ENCODE assay signal across 17 cellular contexts in the genomic region with DNA sequence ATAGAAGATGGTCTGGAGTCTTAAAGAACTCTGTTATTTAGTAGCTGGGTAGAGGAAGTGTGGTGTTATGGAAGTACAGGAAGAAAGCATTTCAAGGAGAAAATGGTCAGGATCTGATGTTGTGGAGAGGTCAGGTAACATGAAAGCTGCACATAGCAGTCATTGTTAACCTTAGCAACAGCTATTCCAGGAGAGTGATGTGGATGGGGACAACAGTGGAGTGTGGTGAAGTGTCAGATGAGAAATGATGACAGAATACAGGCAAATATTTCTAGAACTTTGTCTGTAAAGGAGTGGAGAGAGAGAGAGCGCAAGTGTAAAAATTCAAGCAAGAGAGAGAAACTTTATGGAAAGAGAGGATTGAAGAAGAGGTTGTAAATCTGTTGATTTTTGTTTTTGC. TPM values are rescaled to one million over a fixed set of nuclear protein-coding genes. Genes with fewer than 3 reads are reported as not detected.
DNase-seq lines count a peak whose midpoint lies in the region; ATAC-seq and TF ChIP-seq lines count a peak whose summit lies in the region.
"Had no signal": no experiment of that assay in that cellular context is flagged by ENCODE, and none has a peak within 500 bp of the region (broad histone marks: within the 10 kb centered on the region; RNA-seq: fewer than 3 reads in every experiment).

No MANE protein-coding gene starts in this region.

- TF ChIP-seq CTCF in heart right ventricle (IDR thresholded peaks at IDR 0.05) (no peak), left ventricle myocardium inferior (IDR thresholded peaks at IDR 0.05; ENCODE audit: borderline replicate concordance) (no peak), GM20000 (IDR thresholded peaks at IDR 0.05; ENCODE audit: extremely low read depth, missing control alignments) (no peak)

- ATAC-seq in Right ventricle myocardium superior (ENCODE audit: poor library complexity) = peak; percentile 53
- ATAC-seq in Right ventricle myocardium inferior = no peak
- peak in 5 of 8 donors; percentile 31 to 69 (median 41) for ATAC-seq in heart right ventricle
- ATAC-seq: CD8-positive, alpha-beta T cell had no signal

- WGBS in heart right ventricle, 2 donors = 70 to 76% methylated on average over 1 of the region's 1 CpG

- no peaks in the 10 kb centered on the region for H3K27me3 ChIP-seq in heart right ventricle
- H3K27me3 ChIP-seq in left ventricle myocardium inferior (ENCODE audit: low read depth) = no peaks in the 10 kb centered on the region
- H3K27me3 ChIP-seq: BLaER1 had no signal

- peak overlapping the region in 3 of 10 donors; percentile 4 to 41 (median 39) for H3K27ac ChIP-seq in heart right ventricle
- H3K27ac ChIP-seq in left ventricle myocardium inferior (replicated peaks) = no peak overlapping the region
- H3K27ac ChIP-seq: 22Rv1, BLaER1, C4-2B, GM23248 had no signal

- no peak for DNase-seq in Right ventricle myocardium superior
- no peak for DNase-seq in Right ventricle myocardium inferior (ENCODE audit: missing footprints)
- DNase-seq in heart right ventricle = no peak
- DNase-seq in left ventricle myocardium inferior = no peak
- DNase-seq in left kidney (ENCODE audit: low read depth, low spot score) = peak; percentile 8
- DNase-seq in GM20000 (ENCODE audit: low spot score) = no peak
- DNase-seq: Caco-2; CD4-positive, CD25-positive, alpha-beta regulatory T cell; CD8-positive, alpha-beta T cell; DMS153; DND-41; GM23248; H7; HCEC 1CT had no signal

- no peak overlapping the region for H3K4me3 ChIP-seq in heart right ventricle
- no peak overlapping the region for H3K4me3 ChIP-seq in left ventricle myocardium inferior
- H3K4me3 ChIP-seq: BLaER1, GM23248 had no signal

- intact Hi-C loops in Right ventricle myocardium superior (cut with DNase I) (no loop called here), Right ventricle myocardium inferior (cut with DNase I) (no loop called here), heart right ventricle (cut with DNase I) (no loop called here), left ventricle myocardium inferior (cut with micrococcal nuclease) (no loop called here)

- no peaks in the 10 kb centered on the region for H3K9me3 ChIP-seq in heart right ventricle
- H3K9me3 ChIP-seq in left ventricle myocardium inferior (replicated peaks) = no peaks in the 10 kb centered on the region
- H3K9me3 ChIP-seq: BLaER1, Caco-2 had no signal

- H3K36me3 ChIP-seq in heart right ventricle = no peaks in the 10 kb centered on the region
- no peaks in the 10 kb centered on the region for H3K36me3 ChIP-seq in left ventricle myocardium inferior
- H3K36me3 ChIP-seq: BLaER1 had no signal

- peaks cover 0 to 16% (median 0%) of the 10 kb centered on the region in 9 donors for H3K4me1 ChIP-seq in heart right ventricle
- H3K4me1 ChIP-seq in left ventricle myocardium inferior = peaks cover 24% of the 10 kb centered on the region
- H3K4me1 ChIP-seq: BLaER1, Caco-2 had no signal

RNA-seq across cellular contexts. Expression of gene TLCD4, which starts 15.6 kb away (rescaled TPM):
- 47.7 TPM for total RNA-seq in Right ventricle myocardium superior
- 53.6 TPM for total RNA-seq in Right ventricle myocardium inferior
- 100 to 1,000 TPM in 1 of 10 donors, 10 to 100 TPM in 9; 42.7 to 100 (median 66.2) TPM for total RNA-seq in heart right ventricle
- 1 to 10 TPM; 8.2 to 8.9 TPM for polyA plus RNA-seq in heart right ventricle
- total RNA-seq in left ventricle myocardium inferior = 75.7 TPM
- total RNA-seq: CD4-positive, CD25-positive, alpha-beta regulatory T cell; GM23248 had no signal
- polyA plus RNA-seq: GM23248 had no signal
